30 cellular contexts compared by ENCODE assay signal in the genomic region with DNA sequence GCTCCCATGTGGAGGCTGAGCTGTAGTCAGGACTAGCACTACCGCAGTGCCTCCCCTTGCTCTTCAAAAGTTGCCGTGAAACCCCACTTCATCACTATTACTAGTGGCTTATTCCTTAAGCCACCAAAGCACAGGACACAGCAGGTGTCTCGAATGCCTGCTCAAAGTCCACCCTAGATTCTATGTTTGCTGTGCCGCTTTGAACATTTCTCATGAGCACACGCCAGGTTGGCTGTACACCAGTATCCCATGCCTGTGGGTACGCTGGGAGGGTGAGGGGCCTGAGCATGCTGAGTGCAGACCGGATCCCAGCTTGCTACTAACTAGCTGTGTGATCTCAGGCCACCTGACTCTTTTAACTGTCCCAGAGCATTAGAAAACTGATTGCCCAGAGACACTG.
"Had no signal": no experiment of that assay in that cellular context is flagged by ENCODE, and none has a peak within 500 bp of the region (broad histone marks: within the 10 kb centered on the region; RNA-seq: fewer than 3 reads in every experiment).

No MANE protein-coding gene starts in this region.

- H3K27me3 Mint-ChIP-seq: naive thymus-derived CD4-positive, alpha-beta T cell; progenitor cell of endocrine pancreas; stimulated activated naive B cell treated with anti-CD40 and anti-IgM and Interleukin-4, amounts not matched to agents 10 μg/mL and 1 μg/mL and 100 μg/mL, for 72 hours; stimulated activated naive CD8-positive, alpha-beta T cell treated with anti-CD3 and anti-CD28 coated beads, Interleukin-15, Interleukin-2, amounts not matched to agents 100 ng/mL and 50 ng/mL, for 24 hours had no signal

- H3K4me1 Mint-ChIP-seq: naive thymus-derived CD4-positive, alpha-beta T cell; natural killer cell; nephron; stimulated activated naive B cell treated with anti-CD40 and anti-IgM and Interleukin-4, amounts not matched to agents 10 μg/mL and 1 μg/mL and 100 μg/mL, for 72 hours had no signal

- H3K9me3 ChIP-seq: neutrophil, ovary, psoas muscle, spleen, stomach, thoracic aorta, thyroid gland, tibial nerve, upper lobe of left lung, vagina had no signal

- H3K27me3 ChIP-seq: neutrophil, spleen, stomach, thyroid gland, tibial nerve, upper lobe of left lung, vagina had no signal

- DNase-seq: naive thymus-derived CD4-positive, alpha-beta T cell; natural killer cell; nucleus accumbens; ovary; posterior cingulate gyrus; psoas muscle; right cardiac atrium; spleen; stimulated activated CD4-positive, alpha-beta T cell treated with anti-CD3 and anti-CD28 coated beads, Interleukin-12 subunit alpha, Interleukin-12 subunit beta, amount 100 ng/mL, for 4 hours; stimulated activated CD4-positive, alpha-beta T cell treated with anti-CD3 and anti-CD28 coated beads, Interleukin-1b, Interleukin-23, amount 100 ng/mL, for 48 hours; stimulated activated CD4-positive, alpha-beta T cell treated with anti-CD3 and anti-CD28 coated beads, Interleukin-4, amount 100 ng/mL, for 1 hour; stimulated activated CD4-positive, alpha-beta T cell treated with anti-CD3 and anti-CD28 coated beads, Interleukin-4, amount 100 ng/mL, for 4 hours; stimulated activated CD8-positive, alpha-beta memory T cell treated with anti-CD3 and anti-CD28 coated beads, Interleukin-4, amount 100 ng/mL, for 48 hours; stimulated activated naive B cell treated with anti-CD40 and anti-IgM and Interleukin-4, amounts not matched to agents 10 μg/mL and 1 μg/mL and 100 μg/mL, for 72 hours; stimulated activated naive CD4-positive, alpha-beta T cell treated with Interleukin-2 at 50 U/mL for 16 hours; stomach; thyroid gland; trophoblast cell; upper lobe of left lung had no signal

- H3K4me3 Mint-ChIP-seq: naive thymus-derived CD4-positive, alpha-beta T cell; natural killer cell; nephron; stimulated activated naive B cell treated with anti-CD40 and anti-IgM and Interleukin-4, amounts not matched to agents 10 μg/mL and 1 μg/mL and 100 μg/mL, for 72 hours; stimulated activated naive CD8-positive, alpha-beta T cell treated with anti-CD3 and anti-CD28 coated beads, Interleukin-15, Interleukin-2, amounts not matched to agents 100 ng/mL and 50 ng/mL, for 24 hours had no signal

- H3K9me3 Mint-ChIP-seq: nephron; stimulated activated naive CD8-positive, alpha-beta T cell treated with anti-CD3 and anti-CD28 coated beads, Interleukin-15, Interleukin-2, amounts not matched to agents 100 ng/mL and 50 ng/mL, for 24 hours had no signal

- H3K4me1 ChIP-seq: parathyroid adenoma, psoas muscle, spleen, stomach, thyroid gland, tibial nerve, upper lobe of left lung had no signal

- H3K4me3 ChIP-seq: ovary, psoas muscle, skin epidermis, smooth muscle cell, spleen, stomach, thoracic aorta, thyroid gland, tibial nerve, upper lobe of left lung, vagina had no signal

- ATAC-seq: naive thymus-derived CD4-positive, alpha-beta T cell; natural killer cell; psoas muscle; right cardiac atrium; sciatic nerve; stimulated activated naive B cell treated with anti-CD40 and anti-IgM and Interleukin-4, amounts not matched to agents 10 μg/mL and 1 μg/mL and 100 μg/mL, for 72 hours had no signal

- H3K36me3 ChIP-seq: neutrophil, ovary, spleen, stomach, thoracic aorta, thyroid gland, tibial nerve, upper lobe of left lung, vagina had no signal

- H3K27ac ChIP-seq: neutrophil, ovary, parathyroid adenoma, psoas muscle, skin epidermis, spleen, stomach, thoracic aorta, thyroid gland, tibial nerve, upper lobe of left lung, vagina had no signal

- H3K36me3 Mint-ChIP-seq: naive thymus-derived CD4-positive, alpha-beta T cell; natural killer cell; stimulated activated naive B cell treated with anti-CD40 and anti-IgM and Interleukin-4, amounts not matched to agents 10 μg/mL and 1 μg/mL and 100 μg/mL, for 72 hours had no signal

- H3K27ac Mint-ChIP-seq: naive thymus-derived CD4-positive, alpha-beta T cell; natural killer cell; nephron; progenitor cell of endocrine pancreas; stimulated activated naive B cell treated with anti-CD40 and anti-IgM and Interleukin-4, amounts not matched to agents 10 μg/mL and 1 μg/mL and 100 μg/mL, for 72 hours; stimulated activated naive CD8-positive, alpha-beta T cell treated with anti-CD3 and anti-CD28 coated beads, Interleukin-15, Interleukin-2, amounts not matched to agents 100 ng/mL and 50 ng/mL, for 24 hours had no signal
